In the genomic region with DNA sequence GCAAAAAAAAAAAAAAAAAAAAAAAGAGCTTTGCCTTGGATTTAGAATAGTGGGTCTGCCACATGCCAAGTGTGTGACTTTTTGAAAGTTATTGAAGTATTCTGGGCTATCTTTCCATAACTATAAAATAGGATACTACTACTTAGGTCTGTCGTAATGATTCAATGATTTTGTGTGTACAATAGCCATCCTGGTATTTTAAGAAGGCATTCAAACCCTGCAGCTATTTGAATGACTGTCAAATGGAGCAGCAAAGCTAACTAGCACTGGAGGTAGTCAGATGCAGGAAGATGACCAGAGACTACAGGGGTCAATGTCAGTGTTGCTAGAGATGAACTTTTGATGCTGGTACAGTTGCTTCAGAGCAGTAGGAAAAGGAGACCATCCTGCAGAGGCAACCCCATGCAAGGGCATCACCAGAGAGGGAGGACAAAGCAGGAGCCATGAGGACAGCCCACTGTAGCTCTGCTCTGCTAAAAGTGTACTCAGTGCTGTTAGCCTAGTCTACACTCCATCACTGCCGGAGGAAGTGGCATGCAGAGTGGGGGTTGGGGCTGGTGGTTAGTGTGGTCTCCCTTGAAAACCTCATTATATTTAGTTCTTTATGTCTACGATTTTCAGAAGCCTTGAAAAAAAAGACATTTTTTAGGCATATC, we compare ENCODE assay signal across 8 cellular contexts. TPM values are rescaled to one million over a fixed set of nuclear protein-coding genes. Genes with fewer than 3 reads are reported as not detected.
DNase-seq lines count a peak whose midpoint lies in the region; ATAC-seq, FAIRE-seq and TF ChIP-seq lines count a peak whose summit lies in the region.

No MANE protein-coding gene starts in this region.

- H4K20me1 ChIP-seq in hepatocyte (ENCODE audit: insufficient read depth, poor library complexity, severe bottlenecking) = no peaks in the 10 kb centered on the region

- DNase-seq in A549 (ENCODE audit: low read depth in 1 of 2, low spot score in 1 of 2) (no peak), hepatocyte (ENCODE audit: low spot score) (no peak), endodermal cell (no peak), posterior vena cava (ENCODE audit: low spot score) (no peak)
- peak; percentile 57 to 61 for DNase-seq in activated CD4-positive, alpha-beta T cell treated with anti-CD3 and anti-CD28 coated beads, Interleukin-2, amount 50 U/mL, for 4 hours
- peak; percentile 48 to 85 for DNase-seq in stimulated activated effector memory CD8-positive, alpha-beta T cell treated with anti-CD3 and anti-CD28 coated beads, Interleukin-12 subunit alpha, Interleukin-12 subunit beta, amount 100 ng/mL, for 72 hours (ENCODE audit: low spot score in 2 of 2)

- no peak for TF ChIP-seq POLR2A in A549 (IDR thresholded peaks at IDR 0.05; ENCODE audit: low read length)

- H3K9me2 ChIP-seq in hepatocyte (replicated peaks; ENCODE audit: insufficient read depth) = no peaks in the 10 kb centered on the region

- peaks cover 92% of the 10 kb centered on the region for H3K4me1 ChIP-seq in A549
- H3K4me1 ChIP-seq in hepatocyte (ENCODE audit: insufficient read depth) = peaks cover 44% of the 10 kb centered on the region
- peaks cover 25% of the 10 kb centered on the region for H3K4me1 ChIP-seq in endodermal cell (ENCODE audit: control insufficient read depth, insufficient read depth, low read length)

- TF ChIP-seq EP300 in A549 (IDR thresholded peaks at IDR 0.05) = no peak

- 65% methylated on average over 3 of the region's 3 CpGs for WGBS in A549 (ENCODE audit: missing lambda C conversion rate)
- 87% methylated on average over 3 of the region's 3 CpGs for WGBS in hepatocyte (ENCODE audit: low lambda C conversion rate, missing lambda C conversion rate)
- WGBS in endodermal cell (ENCODE audit: insufficient coverage in 1 of 2, insufficient read length in 1 of 2), 2 experiments = 94 to 100% methylated on average over 2 to 3 of the region's 3 CpGs

- H3K9ac ChIP-seq in endodermal cell (ENCODE audit: extremely low read depth, low read length, poor library complexity, severe bottlenecking) = no peak overlapping the region

- peak overlapping the region; percentile 48 for H3K4me2 ChIP-seq in A549
- H3K4me2 ChIP-seq in hepatocyte = no peak overlapping the region

- peak in 1 of 2 experiments; percentile 25; a peak in 2 of 6 replicates for ATAC-seq in A549
- peak; percentile 63 for ATAC-seq in GM19351 (IDR thresholded peaks at IDR 0.05; ENCODE audit: unreplicated experiment)
- peak; percentile 46 for ATAC-seq in HG03439 (IDR thresholded peaks at IDR 0.05; ENCODE audit: unreplicated experiment)
- ATAC-seq in stimulated activated effector memory CD8-positive, alpha-beta T cell treated with anti-CD3 and anti-CD28 coated beads, Interleukin-12 subunit alpha, Interleukin-12 subunit beta, amount 100 ng/mL, for 72 hours = peak; percentile 80

- H3K9me3 ChIP-seq in A549 (no peaks in the 10 kb centered on the region), hepatocyte (ENCODE audit: low read depth) (no peaks in the 10 kb centered on the region), endodermal cell (ENCODE audit: control insufficient read depth, low read length) (peaks cover 9% of the 10 kb centered on the region)

- H3K36me3 ChIP-seq in hepatocyte (replicated peaks; ENCODE audit: insufficient read depth, low read depth) = no peaks in the 10 kb centered on the region
- peaks cover 79% of the 10 kb centered on the region for H3K36me3 ChIP-seq in endodermal cell (ENCODE audit: control insufficient read depth, insufficient read depth, low read length)

- POLR2A ChIA-PET in A549 (lab: Yijun Ruan, JAX) = no interaction called here

- FAIRE-seq in A549 (lab: Jason Lieb, UNC) = no peak

- no peaks in the 10 kb centered on the region for H3K9me3 Mint-ChIP-seq in stimulated activated effector memory CD8-positive, alpha-beta T cell treated with anti-CD3 and anti-CD28 coated beads, Interleukin-12 subunit alpha, Interleukin-12 subunit beta, amount 100 ng/mL, for 72 hours
- H3K9me3 Mint-ChIP-seq in endodermal cell = peaks cover 11% of the 10 kb centered on the region

- intact Hi-C loops in posterior vena cava (cut with DNase I) = no loop called here

- H2AFZ ChIP-seq in hepatocyte = no peak overlapping the region

- peak overlapping the region; percentile 60 for H3K4me3 Mint-ChIP-seq in stimulated activated effector memory CD8-positive, alpha-beta T cell treated with anti-CD3 and anti-CD28 coated beads, Interleukin-12 subunit alpha, Interleukin-12 subunit beta, amount 100 ng/mL, for 72 hours
- no peak overlapping the region for H3K4me3 Mint-ChIP-seq in endodermal cell

- H3K36me3 Mint-ChIP-seq in stimulated activated effector memory CD8-positive, alpha-beta T cell treated with anti-CD3 and anti-CD28 coated beads, Interleukin-12 subunit alpha, Interleukin-12 subunit beta, amount 100 ng/mL, for 72 hours = peaks cover 12% of the 10 kb centered on the region
- H3K36me3 Mint-ChIP-seq in endodermal cell (ENCODE audit: low read depth) = peaks cover 14% of the 10 kb centered on the region

- no peaks in the 10 kb centered on the region for H3K79me2 ChIP-seq in hepatocyte

- H3K27ac Mint-ChIP-seq in stimulated activated effector memory CD8-positive, alpha-beta T cell treated with anti-CD3 and anti-CD28 coated beads, Interleukin-12 subunit alpha, Interleukin-12 subunit beta, amount 100 ng/mL, for 72 hours = peak overlapping the region; percentile 96
- H3K27ac Mint-ChIP-seq in endodermal cell = no peak overlapping the region

- TF ChIP-seq CTCF in A549 (IDR thresholded peaks at IDR 0.05) = no peak
- no peak for TF ChIP-seq CTCF in hepatocyte (IDR thresholded peaks at IDR 0.05; ENCODE audit: poor library complexity)
- no peak for TF ChIP-seq CTCF in endodermal cell (conservative IDR thresholded peaks at IDR 0.05)

- peaks cover 11% of the 10 kb centered on the region for H3K27me3 Mint-ChIP-seq in endodermal cell (ENCODE audit: insufficient read depth)

- H3K4me3 ChIP-seq in A549 (no peak overlapping the region), hepatocyte (no peak overlapping the region), endodermal cell (ENCODE audit: low read length) (no peak overlapping the region)

- H3K27me3 ChIP-seq in hepatocyte (no peaks in the 10 kb centered on the region), endodermal cell (ENCODE audit: control insufficient read depth, insufficient read depth, low read length, poor library complexity, severe bottlenecking) (no peaks in the 10 kb centered on the region)

- CTCF ChIA-PET in A549 (lab: Yijun Ruan, JAX) = interaction anchor here (0.8 kb wide), 1 partner anchor 154 kb away, joined by 3 read pairs; no protein-coding TSS in a partner anchor

- TF ChIP-seq RAD21 in A549 (conservative IDR thresholded peaks at IDR 0.05 in 1 of 2, IDR thresholded peaks at IDR 0.05 in 1 of 2) = no peak

- H3K4me1 Mint-ChIP-seq in stimulated activated effector memory CD8-positive, alpha-beta T cell treated with anti-CD3 and anti-CD28 coated beads, Interleukin-12 subunit alpha, Interleukin-12 subunit beta, amount 100 ng/mL, for 72 hours = peaks cover 84% of the 10 kb centered on the region
- peaks cover 63% of the 10 kb centered on the region for H3K4me1 Mint-ChIP-seq in endodermal cell

- H3K27ac ChIP-seq in A549 = peak overlapping the region; percentile 65 to 69
- H3K27ac ChIP-seq in hepatocyte = peak overlapping the region; percentile 83
- H3K27ac ChIP-seq in endodermal cell (ENCODE audit: low read depth, low read length) = no peak overlapping the region

TF ChIP-seq in A549, 52 proteins besides CTCF, POLR2A, EP300 and RAD21 (continues in another document):
- TF ChIP-seq TFCP2L1 (CRISPR knock-in tag; IDR thresholded peaks at IDR 0.05) = no peak
- TF ChIP-seq CBX2 (IDR thresholded peaks at IDR 0.05; ENCODE audit: borderline replicate concordance, low read depth) = no peak
- no peak for TF ChIP-seq ATOH8 (CRISPR knock-in tag; IDR thresholded peaks at IDR 0.05; ENCODE audit: low read depth)
- TF ChIP-seq, protein P1, sequence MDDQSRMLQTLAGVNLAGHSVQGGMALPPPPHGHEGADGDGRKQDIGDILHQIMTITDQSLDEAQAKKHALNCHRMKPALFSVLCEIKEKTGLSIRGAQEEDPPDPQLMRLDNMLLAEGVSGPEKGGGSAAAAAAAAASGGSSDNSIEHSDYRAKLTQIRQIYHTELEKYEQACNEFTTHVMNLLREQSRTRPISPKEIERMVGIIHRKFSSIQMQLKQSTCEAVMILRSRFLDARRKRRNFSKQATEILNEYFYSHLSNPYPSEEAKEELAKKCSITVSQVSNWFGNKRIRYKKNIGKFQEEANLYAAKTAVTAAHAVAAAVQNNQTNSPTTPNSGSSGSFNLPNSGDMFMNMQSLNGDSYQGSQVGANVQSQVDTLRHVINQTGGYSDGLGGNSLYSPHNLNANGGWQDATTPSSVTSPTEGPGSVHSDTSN (IDR thresholded peaks at IDR 0.05) = no peak
- no peak for TF ChIP-seq BCL3 (IDR thresholded peaks at IDR 0.05)
- no peak for TF ChIP-seq RNF2 (IDR thresholded peaks at IDR 0.05; ENCODE audit: borderline replicate concordance, low read depth)
- no peak for TF ChIP-seq ESRRA (IDR thresholded peaks at IDR 0.05; ENCODE audit: borderline replicate concordance, low read length)
- no peak for TF ChIP-seq TP53 (CRISPR knock-in tag; IDR thresholded peaks at IDR 0.05)

RNA-seq across cellular contexts. Expression of gene DUSP10, which starts 29.0 kb away (rescaled TPM):
- polyA plus RNA-seq in A549 (2011; rRNA removed) (4.8 and 5.0 TPM in 2 replicates), A549 (2017; fragmentation: RNase III; extraction: RNeasy Plus Mini Kit Qiagen cat#74134 plus additional on column Dnase treatment) (3.4 to 5.4 TPM (median 5.2 TPM) in 3 replicates), hepatocyte (13.1 and 14.9 TPM in 2 replicates)
- polyA plus RNA-seq in A549 (2012; cell fraction: cytosol; rRNA removed) = 2.1 and 3.0 TPM in 2 replicates
- polyA plus RNA-seq in A549 (2012; cell fraction: nucleus; rRNA removed) = 3.9 and 4.1 TPM in 2 replicates
- 7.3 and 8.7 TPM in 2 replicates for polyA minus RNA-seq in A549 (2011; rRNA and poly(A)+ RNA removed)
- total RNA-seq in hepatocyte (16.5 and 17.6 TPM in 2 replicates), endodermal cell (10 to 100 TPM in 1 of 2 donors, 1 to 10 TPM in 1; 6.5 to 11.7 TPM), posterior vena cava (1 to 10 TPM; 4.7 to 8.0 TPM)
- 4.7 TPM for polyA plus RNA-seq in endodermal cell (2013, experiment 1 of 2)
- 4.2 TPM for polyA plus RNA-seq in endodermal cell (2013, experiment 2 of 2)

Comparison
In these comparisons a context has a peak if more than half of its experiments do, and no peak if none do; other contexts are left out.
1. DNase-seq: peak in activated CD4-positive, alpha-beta T cell treated with anti-CD3 and anti-CD28 coated beads, Interleukin-2, amount 50 U/mL, for 4 hours (2 of 2) and stimulated activated effector memory CD8-positive, alpha-beta T cell treated with anti-CD3 and anti-CD28 coated beads, Interleukin-12 subunit alpha, Interleukin-12 subunit beta, amount 100 ng/mL, for 72 hours (2 of 2); none in A549 (0 of 2), hepatocyte (single experiment), endodermal cell (single experiment) and posterior vena cava (single experiment).